In genomic region chr4:56648245-56649151, GRCh38 we compare ENCODE assay signal across 19 cellular contexts. TPM values are rescaled to one million over a fixed set of nuclear protein-coding genes. Genes with fewer than 3 reads are reported as not detected.
DNase-seq lines count a peak whose midpoint lies in the region; ATAC-seq and TF ChIP-seq lines count a peak whose summit lies in the region.
"Had no signal": no experiment of that assay in that cellular context is flagged by ENCODE, and none has a peak within 500 bp of the region (broad histone marks: within the 10 kb centered on the region; RNA-seq: fewer than 3 reads in every experiment).

No MANE protein-coding gene starts in this region.

- no peak overlapping the region for H3K23ac ChIP-seq in neuronal stem cell (ENCODE audit: low read depth, low read length, poor library complexity)

- H3K14ac ChIP-seq in neuronal stem cell (ENCODE audit: low read length), result no peak overlapping the region

- no peak overlapping the region for H3K4me3 ChIP-seq in dorsolateral prefrontal cortex
- no peak overlapping the region for H3K4me3 ChIP-seq in A673 (ENCODE audit: low read depth, low read length, poor library complexity, severe bottlenecking)
- no peak overlapping the region for H3K4me3 ChIP-seq in neuronal stem cell (ENCODE audit: low read length in 2 of 2)
- H3K4me3 ChIP-seq: body of pancreas had no signal

- H3K9me3 Mint-ChIP-seq in activated CD4-positive, alpha-beta T cell treated with anti-CD3 and anti-CD28 coated beads, Interleukin-2, amount 10 ng/mL, durations not matched to agents 7 days and 5 days, result peaks cover 11% of the 10 kb centered on the region
- peaks cover 13% of the 10 kb centered on the region for H3K9me3 Mint-ChIP-seq in T-helper 2 cell treated with Interferon-gamma antibody and Interleukin-4, amounts not matched to agents 5 μg/mL and 100 μg/mL, for 36 hours

- ATAC-seq in stimulated activated naive CD8-positive, alpha-beta T cell treated with anti-CD3 and anti-CD28 coated beads, Interleukin-15, Interleukin-2, amounts not matched to agents 100 U/mL and 50 U/mL, for 24 hours, result peak; percentile 57
- ATAC-seq: body of pancreas had no signal

- H3K27ac Mint-ChIP-seq in activated CD4-positive, alpha-beta T cell treated with anti-CD3 and anti-CD28 coated beads, Interleukin-2, amount 10 ng/mL, durations not matched to agents 7 days and 5 days, result peak overlapping the region; percentile 68
- peak overlapping the region; percentile 15 for H3K27ac Mint-ChIP-seq in T-helper 2 cell treated with Interferon-gamma antibody and Interleukin-4, amounts not matched to agents 5 μg/mL and 100 μg/mL, for 36 hours
- H3K27ac Mint-ChIP-seq: endodermal cell, mesothelial cell of epicardium had no signal

- no peak overlapping the region for H3K9ac ChIP-seq in neuronal stem cell (ENCODE audit: low read depth, low read length, poor library complexity)
- H3K9ac ChIP-seq: KMS-11, parathyroid adenoma had no signal

- no peak overlapping the region for H2BK5ac ChIP-seq in neuronal stem cell (ENCODE audit: low read length)

- no peaks in the 10 kb centered on the region for H3K27me3 Mint-ChIP-seq in activated CD4-positive, alpha-beta T cell treated with anti-CD3 and anti-CD28 coated beads, Interleukin-2, amount 10 ng/mL, durations not matched to agents 7 days and 5 days
- no peaks in the 10 kb centered on the region for H3K27me3 Mint-ChIP-seq in T-helper 2 cell treated with Interferon-gamma antibody and Interleukin-4, amounts not matched to agents 5 μg/mL and 100 μg/mL, for 36 hours (ENCODE audit: low read depth)

- H3K4me2 ChIP-seq in neuronal stem cell (ENCODE audit: insufficient read depth, low read length, poor library complexity, severe bottlenecking), result no peak overlapping the region
- H3K4me2 ChIP-seq: KMS-11 had no signal

- no peak overlapping the region for H2AK5ac ChIP-seq in neuronal stem cell (ENCODE audit: low read depth, low read length)

- WGBS in neuronal stem cell (ENCODE audit: extremely low coverage in 2 of 2, insufficient read length in 2 of 2, insufficient replicate concordance in 1 of 2), 2 donors, result no CpG with 5 or more reads among the region's 5 CpGs

- H3K9me3 ChIP-seq in A673 (ENCODE audit: low read depth, low read length, poor library complexity, severe bottlenecking), result no peaks in the 10 kb centered on the region
- peaks cover 1 to 4% of the 10 kb centered on the region in 2 donors for H3K9me3 ChIP-seq in neuronal stem cell (replicated peaks in 1 of 2; ENCODE audit: control insufficient read depth in 2 of 2, insufficient read depth in 1 of 2, low read depth in 1 of 2, low read length in 2 of 2)

- no peak overlapping the region for H4K8ac ChIP-seq in neuronal stem cell (ENCODE audit: low read depth, low read length)

- H3K36me3 ChIP-seq in A673 (ENCODE audit: insufficient read depth, low read length, poor library complexity, severe bottlenecking), result no peaks in the 10 kb centered on the region
- no peaks in the 10 kb centered on the region for H3K36me3 ChIP-seq in neuronal stem cell (replicated peaks in 1 of 2; ENCODE audit: control insufficient read depth in 2 of 2, insufficient read depth in 2 of 2, low read length in 2 of 2)

- intact Hi-C loops in dorsolateral prefrontal cortex (cut with DNase I) (no loop called here), A673 (cut with micrococcal nuclease; ENCODE audit: unreplicated experiment) (no loop called here)

- peaks cover 52% of the 10 kb centered on the region for H3K36me3 Mint-ChIP-seq in activated CD4-positive, alpha-beta T cell treated with anti-CD3 and anti-CD28 coated beads, Interleukin-2, amount 10 ng/mL, durations not matched to agents 7 days and 5 days (ENCODE audit: low read depth)
- H3K36me3 Mint-ChIP-seq in T-helper 2 cell treated with Interferon-gamma antibody and Interleukin-4, amounts not matched to agents 5 μg/mL and 100 μg/mL, for 36 hours (ENCODE audit: low read depth), result peaks cover 38% of the 10 kb centered on the region
- H3K36me3 Mint-ChIP-seq: mesothelial cell of epicardium had no signal

- no peak overlapping the region for H2BK12ac ChIP-seq in neuronal stem cell (ENCODE audit: low read length)

- no peak overlapping the region for H2AFZ ChIP-seq in neuronal stem cell (ENCODE audit: low read length)
- H2AFZ ChIP-seq: parathyroid adenoma had no signal

- peak overlapping the region in 31 of 59 donors; percentile 4 to 70 (median 43) for H3K27ac ChIP-seq in dorsolateral prefrontal cortex
- no peak overlapping the region for H3K27ac ChIP-seq in A673 (ENCODE audit: low read depth, low read length, poor library complexity, severe bottlenecking)
- H3K27ac ChIP-seq in neuronal stem cell (replicated peaks; ENCODE audit: low read length), result no peak overlapping the region
- H3K27ac ChIP-seq: body of pancreas, KMS-11, parathyroid adenoma had no signal

- POLR2A ChIA-PET in activated CD4-positive, alpha-beta T cell treated with anti-CD3 and anti-CD28 coated beads, Interleukin-2, amount 10 ng/mL, durations not matched to agents 7 days and 5 days (lab: Charles Lee), result no interaction called here
- POLR2A ChIA-PET in A673 (lab: Charles Lee; ENCODE audit: low non-redundant PET), result no interaction called here

- H3K18ac ChIP-seq in neuronal stem cell (ENCODE audit: low read length), result no peak overlapping the region

- H3K4me1 ChIP-seq in A673 (ENCODE audit: insufficient read depth, low read length, poor library complexity, severe bottlenecking) (no peaks in the 10 kb centered on the region), neuronal stem cell (ENCODE audit: control insufficient read depth in 2 of 2, insufficient read depth in 1 of 2, low read depth in 1 of 2, low read length in 2 of 2) (peaks cover 0 to 5% of the 10 kb centered on the region in 2 donors)
- H3K4me1 ChIP-seq: body of pancreas, parathyroid adenoma had no signal

- DNase-seq in activated CD4-positive, alpha-beta T cell treated with anti-CD3 and anti-CD28 coated beads, Interleukin-2, amount 10 ng/mL, durations not matched to agents 7 days and 5 days, result no peak
- no peak for DNase-seq in activated CD4-positive, alpha-beta T cell treated with anti-CD3 and anti-CD28 coated beads, Interleukin-2, amount 50 U/mL, for 4 hours
- no peak for DNase-seq in T-helper 2 cell treated with Interferon-gamma antibody and Interleukin-4, amounts not matched to agents 5 μg/mL and 100 μg/mL, for 36 hours (ENCODE audit: low spot score)
- no peak for DNase-seq in dorsolateral prefrontal cortex
- no peak for DNase-seq in stimulated activated naive CD8-positive, alpha-beta T cell treated with anti-CD3 and anti-CD28 coated beads, Interleukin-15, Interleukin-2, amounts not matched to agents 100 U/mL and 50 U/mL, for 24 hours
- DNase-seq in A673 (ENCODE audit: low spot score), result no peak
- no peak for DNase-seq in NCI-H2227 treated with DMSO at 0.1 percent for 48 hours (lab: John Stamatoyannopoulos, UW)
- DNase-seq in neuronal stem cell (ENCODE audit: low spot score), result no peak
- DNase-seq: activated CD8-positive, alpha-beta memory T cell treated with anti-CD3 and anti-CD28 coated beads, Interleukin-2, amount 50 U/mL, for 48 hours; body of pancreas; Calu3; endodermal cell; H7; NCI-H1694; NCI-H526; Right ventricle myocardium superior had no signal

- no peaks in the 10 kb centered on the region for H3K27me3 ChIP-seq in dorsolateral prefrontal cortex
- no peaks in the 10 kb centered on the region for H3K27me3 ChIP-seq in A673 (replicated peaks; ENCODE audit: insufficient read depth, low read depth, low read length, poor library complexity)
- peaks cover 0 to 21% (median 1%) of the 10 kb centered on the region in 3 experiments for H3K27me3 ChIP-seq in neuronal stem cell (ENCODE audit: control insufficient read depth in 3 of 3, insufficient read depth in 3 of 3, low read depth in 1 of 3, low read length in 3 of 3)
- H3K27me3 ChIP-seq: body of pancreas had no signal

- no peak for TF ChIP-seq CTCF in dorsolateral prefrontal cortex (IDR thresholded peaks at IDR 0.05 in 54 of 56, conservative IDR thresholded peaks at IDR 0.05 in 2 of 56; ENCODE audit: low read depth in 1 of 56, partially characterized antibody in 56 of 56)
- TF ChIP-seq CTCF in A673 (conservative IDR thresholded peaks at IDR 0.05; ENCODE audit: low read depth, low read length), result no peak

- no TSS peak for BruUV-seq in A673 (replicated peaks; lab: Mats Ljungman, UMichigan)

- no peak overlapping the region for H3K4ac ChIP-seq in neuronal stem cell (ENCODE audit: low read length)

- no peak overlapping the region for H2BK15ac ChIP-seq in neuronal stem cell (ENCODE audit: low read length)

- H3K4me3 Mint-ChIP-seq in activated CD4-positive, alpha-beta T cell treated with anti-CD3 and anti-CD28 coated beads, Interleukin-2, amount 10 ng/mL, durations not matched to agents 7 days and 5 days, result no peak overlapping the region
- no peak overlapping the region for H3K4me3 Mint-ChIP-seq in T-helper 2 cell treated with Interferon-gamma antibody and Interleukin-4, amounts not matched to agents 5 μg/mL and 100 μg/mL, for 36 hours
- H3K4me3 Mint-ChIP-seq: endodermal cell, mesothelial cell of epicardium had no signal

- CTCF ChIA-PET in activated CD4-positive, alpha-beta T cell treated with anti-CD3 and anti-CD28 coated beads, Interleukin-2, amount 10 ng/mL, durations not matched to agents 7 days and 5 days (lab: Charles Lee), result interaction anchor here (1.0 to 1.4 kb wide), 2 partner anchors 21 to 151 kb away, joined by 3 to 4 read pairs; no protein-coding TSS in a partner anchor
- CTCF ChIA-PET in A673 (lab: Charles Lee), result no interaction called here

- H2BK120ac ChIP-seq in neuronal stem cell (ENCODE audit: low read depth, low read length), result no peak overlapping the region

- peaks cover 53% of the 10 kb centered on the region for H3K4me1 Mint-ChIP-seq in activated CD4-positive, alpha-beta T cell treated with anti-CD3 and anti-CD28 coated beads, Interleukin-2, amount 10 ng/mL, durations not matched to agents 7 days and 5 days
- peaks cover 44% of the 10 kb centered on the region for H3K4me1 Mint-ChIP-seq in T-helper 2 cell treated with Interferon-gamma antibody and Interleukin-4, amounts not matched to agents 5 μg/mL and 100 μg/mL, for 36 hours (ENCODE audit: low read depth)
- H3K4me1 Mint-ChIP-seq: endodermal cell had no signal

- H4K91ac ChIP-seq in neuronal stem cell (ENCODE audit: low read depth, low read length, poor library complexity), result no peak overlapping the region

- H3K79me1 ChIP-seq in neuronal stem cell (ENCODE audit: low read depth, low read length), result no peaks in the 10 kb centered on the region

RNA-seq across cellular contexts. Expression of gene HOPX, which starts 32.6 kb away (rescaled TPM):
- 10 to 100 TPM; 72.3 to 74.6 TPM for total RNA-seq in activated CD4-positive, alpha-beta T cell treated with anti-CD3 and anti-CD28 coated beads, Interleukin-2, amount 10 ng/mL, durations not matched to agents 7 days and 5 days
- 100 to 1,000 TPM in 93 of 120 experiments, 10 to 100 TPM in 27; 30.4 to 251 (median 125) TPM for total RNA-seq in dorsolateral prefrontal cortex
- total RNA-seq in A673 (2021), result not detected in 2 replicates
- polyA plus RNA-seq in neuronal stem cell (2013, experiment 1 of 2), result 1.4 TPM
- polyA plus RNA-seq in neuronal stem cell (2013, experiment 2 of 2), result 1.2 TPM
- total RNA-seq: Calu3, endodermal cell, H7 had no signal

Comparison
In these comparisons a context has a peak if more than half of its experiments do, and no peak if none do; other contexts are left out.
1. H3K27ac ChIP-seq: peak in dorsolateral prefrontal cortex (31 of 59); none in A673 (single experiment) and neuronal stem cell (single experiment).
2. RNA of gene HOPX, which starts 32.6 kb away (total RNA-seq): 30.4 to 251 TPM in dorsolateral prefrontal cortex and 72.3 to 74.6 TPM in activated CD4-positive, alpha-beta T cell treated with anti-CD3 and anti-CD28 coated beads, Interleukin-2, amount 10 ng/mL, durations not matched to agents 7 days and 5 days; not detected in A673; every median in the first group is over 10 times any median in the second.